Comparison of ENCODE assay signal across 8 cellular contexts in genomic region chr2:64454316-64455030, GRCh38. TPM values are rescaled to one million over a fixed set of nuclear protein-coding genes. Genes with fewer than 3 reads are reported as not detected.
DNase-seq lines count a peak whose midpoint lies in the region; ATAC-seq and TF ChIP-seq lines count a peak whose summit lies in the region.

No MANE protein-coding gene starts in this region.

- TF ChIP-seq CTCF in parathyroid adenoma (IDR thresholded peaks at IDR 0.05), result no peak
- TF ChIP-seq CTCF in uterus (IDR thresholded peaks at IDR 0.05), result no peak

- peak overlapping the region; percentile 69 for H3K9ac ChIP-seq in SK-N-MC (ENCODE audit: insufficient read length)
- peak overlapping the region; percentile 76 for H3K9ac ChIP-seq in adipocyte (ENCODE audit: low read length)
- H3K9ac ChIP-seq in parathyroid adenoma, result peak overlapping the region; percentile 81

- H3K9me3 ChIP-seq in SK-N-MC (ENCODE audit: low read depth, low read length), result no peaks in the 10 kb centered on the region
- H3K9me3 ChIP-seq in adipocyte (ENCODE audit: control insufficient read depth, low read length), result no peaks in the 10 kb centered on the region
- H3K9me3 ChIP-seq in parathyroid adenoma (ENCODE audit: control insufficient read depth, low read length), result no peaks in the 10 kb centered on the region
- no peaks in the 10 kb centered on the region for H3K9me3 ChIP-seq in uterus

- intact Hi-C loops in cardiac septum (cut with DNase I), result loop anchor here (2.0 kb wide), 1 partner anchor 32 kb away; no protein-coding TSS in a partner anchor
- intact Hi-C loops in uterus (cut with DNase I; ENCODE audit: low total_unique reads), result no loop called here

- TF ChIP-seq POLR2A in uterus (IDR thresholded peaks at IDR 0.05), result no peak

- H3K4me3 ChIP-seq in SK-N-MC, result peak overlapping the region; percentile 83
- peak overlapping the region; percentile 79 for H3K4me3 ChIP-seq in adipocyte (ENCODE audit: low read length)
- peak overlapping the region; percentile 72 for H3K4me3 ChIP-seq in parathyroid adenoma (ENCODE audit: low read depth, low read length)
- peak overlapping the region; percentile 56 to 93 for H3K4me3 ChIP-seq in uterus

- H2AFZ ChIP-seq in parathyroid adenoma, result peak overlapping the region; percentile 86

- ATAC-seq in HG03432 (IDR thresholded peaks at IDR 0.05; ENCODE audit: unreplicated experiment), result peak; percentile 74

- peak overlapping the region; percentile 93 for H3K4me2 ChIP-seq in parathyroid adenoma (ENCODE audit: low read length)

- peaks cover 6% of the 10 kb centered on the region for H3K79me2 ChIP-seq in parathyroid adenoma

- H3K4me1 ChIP-seq in adipocyte (ENCODE audit: control insufficient read depth, insufficient read depth, low read length) (peaks cover 10% of the 10 kb centered on the region), parathyroid adenoma (peaks cover 18% of the 10 kb centered on the region), uterus (peaks cover 0 to 6% of the 10 kb centered on the region in 2 donors)

- H3K36me3 ChIP-seq in SK-N-MC (ENCODE audit: insufficient read depth, low read length), result peaks cover 33% of the 10 kb centered on the region
- peaks cover 11% of the 10 kb centered on the region for H3K36me3 ChIP-seq in adipocyte (ENCODE audit: control insufficient read depth, insufficient read depth, low read length, severe bottlenecking)
- H3K36me3 ChIP-seq in parathyroid adenoma (ENCODE audit: control insufficient read depth, insufficient read depth, low read length), result no peaks in the 10 kb centered on the region
- H3K36me3 ChIP-seq in uterus, result no peaks in the 10 kb centered on the region

- DNase-seq in C1 segment of cervical spinal cord (lab: John Stamatoyannopoulos, UW) (peak in 11 of 14 donors; percentile 22 to 89 (median 73)), GM19238 (ENCODE audit: insufficient read length, low spot score) (peak; percentile 69), SK-N-MC (ENCODE audit: low read depth, low spot score) (no peak), adipocyte (ENCODE audit: low read depth) (peak; percentile 78), cardiac septum (ENCODE audit: low spot score) (peak; percentile 76), uterus (peak; percentile 54 to 68)

- H3K27me3 ChIP-seq in adipocyte (replicated peaks; ENCODE audit: control insufficient read depth, insufficient read depth, low read length) (no peaks in the 10 kb centered on the region), parathyroid adenoma (ENCODE audit: control insufficient read depth, insufficient read depth, low read length) (no peaks in the 10 kb centered on the region), uterus (no peaks in the 10 kb centered on the region)

- H3K27ac ChIP-seq in SK-N-MC, result no peak overlapping the region
- H3K27ac ChIP-seq in parathyroid adenoma, result peak overlapping the region; percentile 100
- peak overlapping the region; percentile 90 to 91 for H3K27ac ChIP-seq in uterus

RNA-seq across cellular contexts. Expression of gene LGALSL, which starts 0.5 kb away (rescaled TPM):
- total RNA-seq in cardiac septum (13.1 TPM), uterus (10 to 100 TPM in 2 of 4 donors, 1 to 10 TPM in 2; 6.8 to 30.0 (median 15.5) TPM)
